In the genomic region with DNA sequence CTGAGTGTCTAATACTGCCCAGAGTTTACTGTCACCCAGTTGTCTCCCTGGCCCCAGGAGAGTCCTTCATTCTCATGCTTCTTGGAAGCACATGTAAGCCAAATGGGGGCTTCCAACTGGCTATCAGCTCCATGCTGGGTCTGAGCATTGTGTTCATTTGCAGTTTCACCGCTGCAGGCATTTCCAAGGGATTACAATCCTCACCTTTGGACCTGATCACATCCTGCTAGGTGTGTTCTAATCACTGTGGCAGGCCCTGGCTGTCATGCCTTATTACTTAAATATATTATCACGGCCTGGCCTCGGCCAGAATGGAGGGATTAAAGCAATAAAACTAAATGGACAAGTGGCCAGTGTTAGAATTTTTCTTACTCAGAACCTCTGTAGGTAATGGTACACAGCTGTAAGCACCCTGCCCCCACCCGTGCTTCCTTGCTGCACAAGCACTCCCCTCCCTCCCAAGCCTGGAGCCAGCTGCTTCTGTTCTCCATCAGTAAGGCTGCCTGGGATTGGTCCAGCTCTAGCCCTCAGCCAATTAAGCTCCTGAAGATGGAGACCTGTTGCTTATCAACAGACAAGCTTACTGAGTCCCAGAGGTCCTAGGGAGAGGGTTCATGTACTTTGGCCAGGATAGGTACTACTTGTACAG, we compare ENCODE assay signal across 22 cellular contexts.
"Had no signal": no experiment of that assay in that cellular context is flagged by ENCODE, and none has a peak within 500 bp of the region (broad histone marks: within the 10 kb centered on the region; RNA-seq: fewer than 3 reads in every experiment).

No MANE protein-coding gene starts in this region.

- H3K4me3 ChIP-seq: dorsolateral prefrontal cortex, esophagus muscularis mucosa, gastroesophageal sphincter, psoas muscle, right lobe of liver, testis, tibial nerve, upper lobe of right lung, vagina had no signal

- H3K9me3 Mint-ChIP-seq: stimulated activated naive B cell treated with anti-CD40 and anti-IgM and Interleukin-4, amounts not matched to agents 10 μg/mL and 1 μg/mL and 100 μg/mL, for 72 hours had no signal

- ATAC-seq: gastroesophageal sphincter; naive thymus-derived CD8-positive, alpha-beta T cell; psoas muscle; right lobe of liver; stimulated activated naive B cell treated with anti-CD40 and anti-IgM and Interleukin-4, amounts not matched to agents 10 μg/mL and 1 μg/mL and 100 μg/mL, for 72 hours; stimulated activated naive CD8-positive, alpha-beta T cell treated with anti-CD3 and anti-CD28 coated beads, Interleukin-15, amount 100 ng/mL, for 72 hours; upper lobe of right lung had no signal

- H3K27me3 ChIP-seq: neutrophil, right lobe of liver, testis, tibial nerve, upper lobe of right lung, vagina had no signal

- H3K36me3 Mint-ChIP-seq: naive thymus-derived CD8-positive, alpha-beta T cell; stimulated activated naive B cell treated with anti-CD40 and anti-IgM and Interleukin-4, amounts not matched to agents 10 μg/mL and 1 μg/mL and 100 μg/mL, for 72 hours had no signal

- H3K27me3 Mint-ChIP-seq: stimulated activated naive CD8-positive, alpha-beta T cell treated with anti-CD3 and anti-CD28 coated beads, Interleukin-15, amount 100 ng/mL, for 72 hours had no signal

- DNase-seq: cortex of kidney; dorsolateral prefrontal cortex; effector memory CD4-positive, alpha-beta T cell; glutamatergic neuron; kidney glomerular epithelial cell; naive thymus-derived CD8-positive, alpha-beta T cell; psoas muscle; retina; right lobe of liver; stimulated activated CD4-positive, alpha-beta T cell treated with anti-CD3 and anti-CD28 coated beads, Interleukin-2, amount 100 ng/mL, for 24 hours; stimulated activated CD4-positive, alpha-beta T cell treated with anti-CD3 and anti-CD28 coated beads, Interleukin-4, amount 100 ng/mL, for 4 hours; stimulated activated naive B cell treated with anti-CD40 and anti-IgM and Interleukin-4, amounts not matched to agents 10 μg/mL and 1 μg/mL and 100 μg/mL, for 72 hours; stimulated activated naive CD8-positive, alpha-beta T cell treated with anti-CD3 and anti-CD28 coated beads, Interleukin-15, amount 100 ng/mL, for 72 hours; testis; upper lobe of right lung had no signal

- H3K4me3 Mint-ChIP-seq: naive thymus-derived CD8-positive, alpha-beta T cell; stimulated activated naive B cell treated with anti-CD40 and anti-IgM and Interleukin-4, amounts not matched to agents 10 μg/mL and 1 μg/mL and 100 μg/mL, for 72 hours; stimulated activated naive CD8-positive, alpha-beta T cell treated with anti-CD3 and anti-CD28 coated beads, Interleukin-15, amount 100 ng/mL, for 72 hours had no signal

- H3K9me3 ChIP-seq: esophagus muscularis mucosa, gastroesophageal sphincter, neutrophil, psoas muscle, right lobe of liver, testis, upper lobe of right lung, vagina had no signal

- FAIRE-seq: islet of Langerhans had no signal

- H3K27ac ChIP-seq: dorsolateral prefrontal cortex, epithelial cell of prostate, esophagus muscularis mucosa, gastroesophageal sphincter, neutrophil, psoas muscle, right lobe of liver, testis, tibial nerve, upper lobe of right lung, vagina had no signal

- H3K27ac Mint-ChIP-seq: naive thymus-derived CD8-positive, alpha-beta T cell; stimulated activated naive B cell treated with anti-CD40 and anti-IgM and Interleukin-4, amounts not matched to agents 10 μg/mL and 1 μg/mL and 100 μg/mL, for 72 hours; stimulated activated naive CD8-positive, alpha-beta T cell treated with anti-CD3 and anti-CD28 coated beads, Interleukin-15, amount 100 ng/mL, for 72 hours had no signal

- H3K4me1 ChIP-seq: esophagus muscularis mucosa, gastroesophageal sphincter, psoas muscle, right lobe of liver, testis, tibial nerve, upper lobe of right lung, vagina had no signal

- H3K4me1 Mint-ChIP-seq: naive thymus-derived CD8-positive, alpha-beta T cell; stimulated activated naive B cell treated with anti-CD40 and anti-IgM and Interleukin-4, amounts not matched to agents 10 μg/mL and 1 μg/mL and 100 μg/mL, for 72 hours; stimulated activated naive CD8-positive, alpha-beta T cell treated with anti-CD3 and anti-CD28 coated beads, Interleukin-15, amount 100 ng/mL, for 72 hours had no signal

- H3K36me3 ChIP-seq: esophagus muscularis mucosa, gastroesophageal sphincter, neutrophil, right lobe of liver, tibial nerve, upper lobe of right lung, vagina had no signal
